Comparison of ENCODE assay signal across 11 cellular contexts in the genomic region with DNA sequence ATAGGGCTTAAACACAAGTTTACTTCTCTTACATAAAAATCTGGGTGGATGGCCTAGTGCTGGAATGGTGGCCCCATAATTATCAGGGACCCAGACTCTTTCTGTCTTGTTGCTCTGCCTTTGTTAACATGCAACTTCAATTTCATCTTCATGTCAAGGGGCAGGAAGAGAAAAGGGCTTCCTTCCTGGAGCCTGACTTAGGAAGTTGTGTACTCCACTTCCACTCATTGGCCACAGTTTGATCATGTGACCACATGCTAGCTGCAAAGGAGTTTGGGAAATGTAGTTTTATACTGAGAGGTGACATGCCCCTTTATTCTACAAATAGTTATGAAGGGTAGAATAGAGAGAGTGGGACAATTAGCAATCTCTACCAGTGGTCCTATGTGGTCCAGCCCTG. TPM values are rescaled to one million over a fixed set of nuclear protein-coding genes. Genes with fewer than 3 reads are reported as not detected.
DNase-seq lines count a peak whose midpoint lies in the region; ATAC-seq and TF ChIP-seq lines count a peak whose summit lies in the region.
"Had no signal": no experiment of that assay in that cellular context is flagged by ENCODE, and none has a peak within 500 bp of the region (broad histone marks: within the 10 kb centered on the region; RNA-seq: fewer than 3 reads in every experiment).

No MANE protein-coding gene starts in this region.

- no peaks in the 10 kb centered on the region for H3K79me2 ChIP-seq in KMS-11 (ENCODE audit: insufficient read depth, low read depth)

- H3K4me1 ChIP-seq in KMS-11 (ENCODE audit: low read depth, poor library complexity, severe bottlenecking) (peaks cover 5% of the 10 kb centered on the region), neuron (ENCODE audit: insufficient read depth, low read length) (peaks cover 20% of the 10 kb centered on the region), psoas muscle (no peaks in the 10 kb centered on the region)
- no peaks in the 10 kb centered on the region for H3K4me1 ChIP-seq in CD4-positive, alpha-beta memory T cell (ENCODE audit: insufficient read depth, low read length)
- H3K4me1 ChIP-seq in naive thymus-derived CD4-positive, alpha-beta T cell (ENCODE audit: control insufficient read depth in 2 of 2, insufficient read depth in 2 of 2, low read length in 2 of 2): no peaks in the 10 kb centered on the region

- intact Hi-C loops in psoas muscle (cut with DNase I): no loop called here
- intact Hi-C loops in CD4-positive, alpha-beta memory T cell (cut with micrococcal nuclease): no loop called here
- intact Hi-C loops in naive thymus-derived CD4-positive, alpha-beta T cell (cut with micrococcal nuclease): no loop called here

- peaks cover 3% of the 10 kb centered on the region; the same call in 1 of the 2 replicates for H3K36me3 Mint-ChIP-seq in WTC11
- no peaks in the 10 kb centered on the region for H3K36me3 Mint-ChIP-seq in CD4-positive, alpha-beta memory T cell
- peaks cover 0 to 3% (median 0%) of the 10 kb centered on the region in 5 donors for H3K36me3 Mint-ChIP-seq in naive thymus-derived CD4-positive, alpha-beta T cell

- H3K9me3 ChIP-seq in neuron (ENCODE audit: low read length) (no peaks in the 10 kb centered on the region), psoas muscle (no peaks in the 10 kb centered on the region)
- no peaks in the 10 kb centered on the region for H3K9me3 ChIP-seq in CD4-positive, alpha-beta memory T cell (ENCODE audit: control insufficient read depth in 1 of 2, low read length in 2 of 2)
- H3K9me3 ChIP-seq in naive thymus-derived CD4-positive, alpha-beta T cell (ENCODE audit: control insufficient read depth in 2 of 3, low read length in 3 of 3): no peaks in the 10 kb centered on the region

- H4K20me1 ChIP-seq in KMS-11 (ENCODE audit: insufficient read depth): no peaks in the 10 kb centered on the region
- H4K20me1 ChIP-seq: BLaER1 treated with 17β-estradiol and CSF1 and Interleukin-3, amounts not matched to agents 10 nM and 100 nM had no signal

- peaks cover 12% of the 10 kb centered on the region for H3K4me1 Mint-ChIP-seq in WTC11
- H3K4me1 Mint-ChIP-seq in CD4-positive, alpha-beta memory T cell: no peaks in the 10 kb centered on the region
- H3K4me1 Mint-ChIP-seq in naive thymus-derived CD4-positive, alpha-beta T cell: peaks cover 0 to 2% (median 0%) of the 10 kb centered on the region in 7 donors

- DNase-seq in NCI-H524 (lab: John Stamatoyannopoulos, UW): peak; percentile 10 to 48
- DNase-seq in NCI-H524 treated with DMSO at 0.1 percent for 48 hours (lab: John Stamatoyannopoulos, UW): no peak
- DNase-seq in WTC11 (ENCODE audit: low spot score): no peak
- DNase-seq in psoas muscle: no peak
- no peak for DNase-seq in CD4-positive, alpha-beta memory T cell
- no peak for DNase-seq in naive thymus-derived CD4-positive, alpha-beta T cell

- H3K9ac ChIP-seq in KMS-11: no peak overlapping the region
- H3K9ac ChIP-seq: BLaER1 treated with 17β-estradiol and CSF1 and Interleukin-3, amounts not matched to agents 10 nM and 100 nM had no signal

- H3K27me3 Mint-ChIP-seq in WTC11 (ENCODE audit: low read depth): peaks cover 89% of the 10 kb centered on the region
- peaks cover 5 to 19% of the 10 kb centered on the region in 2 donors for H3K27me3 Mint-ChIP-seq in CD4-positive, alpha-beta memory T cell
- peaks cover 12 to 38% (median 19%) of the 10 kb centered on the region in 5 donors for H3K27me3 Mint-ChIP-seq in naive thymus-derived CD4-positive, alpha-beta T cell

- no peak overlapping the region for H3K4me3 Mint-ChIP-seq in WTC11
- H3K4me3 Mint-ChIP-seq in CD4-positive, alpha-beta memory T cell: no peak overlapping the region
- no peak overlapping the region for H3K4me3 Mint-ChIP-seq in naive thymus-derived CD4-positive, alpha-beta T cell

- H3K9me3 Mint-ChIP-seq in WTC11: peaks cover 10% of the 10 kb centered on the region
- H3K9me3 Mint-ChIP-seq in CD4-positive, alpha-beta memory T cell: peaks cover 0 to 15% (median 7%) of the 10 kb centered on the region in 8 donors
- H3K9me3 Mint-ChIP-seq in naive thymus-derived CD4-positive, alpha-beta T cell: peaks cover 0 to 22% (median 4%) of the 10 kb centered on the region in 11 donors

- ATAC-seq in WTC11 (peak; percentile 83), psoas muscle (no peak)
- no peak for ATAC-seq in naive thymus-derived CD4-positive, alpha-beta T cell

- H3K27ac Mint-ChIP-seq in WTC11: no peak overlapping the region
- H3K27ac Mint-ChIP-seq in CD4-positive, alpha-beta memory T cell: no peak overlapping the region
- no peak overlapping the region for H3K27ac Mint-ChIP-seq in naive thymus-derived CD4-positive, alpha-beta T cell

- H3K36me3 ChIP-seq in KMS-11 (ENCODE audit: insufficient read depth): no peaks in the 10 kb centered on the region
- no peaks in the 10 kb centered on the region for H3K36me3 ChIP-seq in neuron (ENCODE audit: insufficient read depth, low read length)
- H3K36me3 ChIP-seq in psoas muscle (ENCODE audit: insufficient read depth in 1 of 2, low read depth in 1 of 2): no peaks in the 10 kb centered on the region
- no peaks in the 10 kb centered on the region for H3K36me3 ChIP-seq in CD4-positive, alpha-beta memory T cell (ENCODE audit: insufficient read depth, low read length)
- no peaks in the 10 kb centered on the region for H3K36me3 ChIP-seq in naive thymus-derived CD4-positive, alpha-beta T cell (ENCODE audit: control insufficient read depth in 2 of 3, insufficient read depth in 3 of 3, low read length in 3 of 3)
- H3K36me3 ChIP-seq: BLaER1 treated with 17β-estradiol and CSF1 and Interleukin-3, amounts not matched to agents 10 nM and 100 nM had no signal

- POLR2A ChIA-PET in WTC11 (lab: Charles Lee): no interaction called here
- POLR2A ChIA-PET in CD4-positive, alpha-beta memory T cell (lab: Charles Lee; ENCODE audit: partially characterized antibody): no interaction called here
- POLR2A ChIA-PET in naive thymus-derived CD4-positive, alpha-beta T cell (lab: Charles Lee): no interaction called here

- peak overlapping the region; percentile 72; the same call in 1 of the 2 replicates for H2AFZ ChIP-seq in KMS-11 (ENCODE audit: low read depth)
- H2AFZ ChIP-seq in neuron (ENCODE audit: low read depth, low read length): peak overlapping the region; percentile 27

- CTCF ChIA-PET in WTC11 (lab: Charles Lee): interaction anchor here (1.0 to 6.1 kb wide), 3 partner anchors 13 to 41 kb away, joined by 3 to 42 read pairs (median 5); no protein-coding TSS in a partner anchor
- CTCF ChIA-PET in CD4-positive, alpha-beta memory T cell (lab: Charles Lee; ENCODE audit: partially characterized antibody): no interaction called here
- CTCF ChIA-PET in naive thymus-derived CD4-positive, alpha-beta T cell (lab: Charles Lee): no interaction called here

- H3K27me3 ChIP-seq in KMS-11 (ENCODE audit: insufficient read depth, low read depth) (no peaks in the 10 kb centered on the region), neuron (ENCODE audit: insufficient read depth, low read length) (peaks cover 16% of the 10 kb centered on the region), psoas muscle (ENCODE audit: insufficient read depth in 3 of 3, low read length in 2 of 3) (peaks cover 0 to 3% (median 0%) of the 10 kb centered on the region in 3 donors)
- no peaks in the 10 kb centered on the region for H3K27me3 ChIP-seq in CD4-positive, alpha-beta memory T cell (ENCODE audit: insufficient read depth, low read length)
- H3K27me3 ChIP-seq in naive thymus-derived CD4-positive, alpha-beta T cell (ENCODE audit: control insufficient read depth in 2 of 2, insufficient read depth in 2 of 2, low read length in 2 of 2): no peaks in the 10 kb centered on the region
- H3K27me3 ChIP-seq: BLaER1 treated with 17β-estradiol and CSF1 and Interleukin-3, amounts not matched to agents 10 nM and 100 nM had no signal

- no peak overlapping the region for H3K4me3 ChIP-seq in KMS-11 (IDR thresholded peaks at IDR 0.05; ENCODE audit: insufficient read depth, low read depth, low read length)
- H3K4me3 ChIP-seq in neuron (ENCODE audit: low read length): no peak overlapping the region
- H3K4me3 ChIP-seq in psoas muscle: no peak overlapping the region
- H3K4me3 ChIP-seq in CD4-positive, alpha-beta memory T cell (ENCODE audit: low read length in 2 of 2): no peak overlapping the region
- H3K4me3 ChIP-seq in naive thymus-derived CD4-positive, alpha-beta T cell (ENCODE audit: low read length): no peak overlapping the region
- H3K4me3 ChIP-seq: BLaER1 treated with 17β-estradiol and CSF1 and Interleukin-3, amounts not matched to agents 10 nM and 100 nM; coronary artery; lung had no signal

- no peak overlapping the region for H3K4me2 ChIP-seq in KMS-11
- H3K4me2 ChIP-seq: BLaER1 treated with 17β-estradiol and CSF1 and Interleukin-3, amounts not matched to agents 10 nM and 100 nM had no signal

- TF ChIP-seq CTCF in KMS-11 (conservative IDR thresholded peaks at IDR 0.05; ENCODE audit: low read depth, low read length) (no peak), WTC11 (IDR thresholded peaks at IDR 0.05) (no peak), psoas muscle (IDR thresholded peaks at IDR 0.05) (no peak)

- no peak overlapping the region for H3K27ac ChIP-seq in KMS-11
- H3K27ac ChIP-seq in psoas muscle: no peak overlapping the region
- H3K27ac ChIP-seq in CD4-positive, alpha-beta memory T cell (ENCODE audit: low read depth, low read length): no peak overlapping the region
- no peak overlapping the region for H3K27ac ChIP-seq in naive thymus-derived CD4-positive, alpha-beta T cell (ENCODE audit: low read depth, low read length)
- H3K27ac ChIP-seq: BLaER1 treated with 17β-estradiol and CSF1 and Interleukin-3, amounts not matched to agents 10 nM and 100 nM; coronary artery had no signal

TF ChIP-seq in WTC11, 78 proteins besides CTCF, POLR2A, EP300 and RAD21 (continues in another document):
- TF ChIP-seq, protein P1, sequence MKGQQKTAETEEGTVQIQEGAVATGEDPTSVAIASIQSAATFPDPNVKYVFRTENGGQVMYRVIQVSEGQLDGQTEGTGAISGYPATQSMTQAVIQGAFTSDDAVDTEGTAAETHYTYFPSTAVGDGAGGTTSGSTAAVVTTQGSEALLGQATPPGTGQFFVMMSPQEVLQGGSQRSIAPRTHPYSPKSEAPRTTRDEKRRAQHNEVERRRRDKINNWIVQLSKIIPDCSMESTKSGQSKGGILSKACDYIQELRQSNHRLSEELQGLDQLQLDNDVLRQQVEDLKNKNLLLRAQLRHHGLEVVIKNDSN (CRISPR knock-in tag; IDR thresholded peaks at IDR 0.05): peak; percentile 92
- TF ChIP-seq, protein P2, sequence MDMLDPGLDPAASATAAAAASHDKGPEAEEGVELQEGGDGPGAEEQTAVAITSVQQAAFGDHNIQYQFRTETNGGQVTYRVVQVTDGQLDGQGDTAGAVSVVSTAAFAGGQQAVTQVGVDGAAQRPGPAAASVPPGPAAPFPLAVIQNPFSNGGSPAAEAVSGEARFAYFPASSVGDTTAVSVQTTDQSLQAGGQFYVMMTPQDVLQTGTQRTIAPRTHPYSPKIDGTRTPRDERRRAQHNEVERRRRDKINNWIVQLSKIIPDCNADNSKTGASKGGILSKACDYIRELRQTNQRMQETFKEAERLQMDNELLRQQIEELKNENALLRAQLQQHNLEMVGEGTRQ (CRISPR knock-in tag; IDR thresholded peaks at IDR 0.05): peak; percentile 94

RNA-seq across cellular contexts. Expression of a gene that starts 39.3 kb away (rescaled TPM):
- total RNA-seq in WTC11 (2021) (0.23 to 0.37 TPM (median 0.31 TPM) in 3 replicates), psoas muscle (under 1 TPM in 2 of 4 donors, not detected in 2; 0.30 to 0.32 TPM)
- under 1 TPM in 2 of 3 donors, not detected in 1; 0.55 to 0.66 TPM for polyA plus RNA-seq in psoas muscle
- total RNA-seq in CD4-positive, alpha-beta memory T cell: not detected
- not detected for polyA plus RNA-seq in CD4-positive, alpha-beta memory T cell
- total RNA-seq in naive thymus-derived CD4-positive, alpha-beta T cell: not detected
- not detected for polyA plus RNA-seq in naive thymus-derived CD4-positive, alpha-beta T cell

Comparison
In these comparisons a context has a peak if more than half of its experiments do, and no peak if none do; other contexts are left out.
1. DNase-seq: peak in NCI-H524 (2 of 2); none in NCI-H524 treated with DMSO at 0.1 percent for 48 hours (single experiment), WTC11 (single experiment), psoas muscle (0 of 2), CD4-positive, alpha-beta memory T cell (0 of 5) and naive thymus-derived CD4-positive, alpha-beta T cell (0 of 9).